In genomic region chr10:79825587-79826011, GRCh38 we compare ENCODE assay signal across 8 cellular contexts. TPM values are rescaled to one million over a fixed set of nuclear protein-coding genes. Genes with fewer than 3 reads are reported as not detected.
DNase-seq lines count a peak whose midpoint lies in the region; ATAC-seq and TF ChIP-seq lines count a peak whose summit lies in the region.
"Not testable (repeated sequence)": the region's sequence is repeated elsewhere in the genome, so short reads cannot be mapped to it uniquely, and the experiment has no call there.

No MANE protein-coding gene starts in this region.

- POLR2A ChIA-PET in naive thymus-derived CD8-positive, alpha-beta T cell (lab: Charles Lee): not testable (repeated sequence)

- TF ChIP-seq POLR2A in stomach (IDR thresholded peaks at IDR 0.05): not testable (repeated sequence)

- DNase-seq in DMS 273 (lab: John Stamatoyannopoulos, UW; ENCODE audit: unreplicated experiment): peak; percentile 25
- DNase-seq in SJSA1 (ENCODE audit: low read depth in 1 of 2, low spot score in 2 of 2); fibroblast of pulmonary artery (ENCODE audit: low read depth); stomach: not testable (repeated sequence)
- peak in 4 of 10 donors; percentile 15 to 33 (median 24) for DNase-seq in naive thymus-derived CD8-positive, alpha-beta T cell

- not testable (repeated sequence) for H3K27me3 Mint-ChIP-seq in activated naive CD8-positive, alpha-beta T cell; naive thymus-derived CD8-positive, alpha-beta T cell

- not testable (repeated sequence) for H3K9me3 ChIP-seq in SJSA1 (replicated peaks); stomach

- WGBS in stomach, 5 donors: 0 to 1% (median 0%) methylated on average over 1 to 15 of the region's 38 CpGs

- H3K27me3 ChIP-seq in SJSA1 (replicated peaks); stomach: not testable (repeated sequence)

- H3K4me3 ChIP-seq in SJSA1: peak overlapping the region; percentile 31
- H3K4me3 ChIP-seq in fibroblast of pulmonary artery (replicated peaks; ENCODE audit: low read depth, low read length): peak overlapping the region; percentile 56
- H3K4me3 ChIP-seq in stomach: peak overlapping the region; percentile 48 to 58 (median 52)

- H3K27ac Mint-ChIP-seq in activated naive CD8-positive, alpha-beta T cell: not testable (repeated sequence)
- peak overlapping the region in 8 of 10 donors; percentile 84 to 98 (median 94) for H3K27ac Mint-ChIP-seq in naive thymus-derived CD8-positive, alpha-beta T cell

- intact Hi-C loops in stomach (cut with DNase I; ENCODE audit: low total_unique reads): not testable (repeated sequence)

- not testable (repeated sequence) for H3K36me3 Mint-ChIP-seq in activated naive CD8-positive, alpha-beta T cell; naive thymus-derived CD8-positive, alpha-beta T cell

- H3K36me3 ChIP-seq in SJSA1, stomach: not testable (repeated sequence)

- H3K4me3 Mint-ChIP-seq in activated naive CD8-positive, alpha-beta T cell: peak overlapping the region; percentile 97
- H3K4me3 Mint-ChIP-seq in naive thymus-derived CD8-positive, alpha-beta T cell: peak overlapping the region; percentile 85 to 96 (median 94)

- TF ChIP-seq CTCF in fibroblast of pulmonary artery (IDR thresholded peaks at IDR 0.05; ENCODE audit: low read length, missing control alignments): not testable (repeated sequence)
- TF ChIP-seq CTCF in stomach (IDR thresholded peaks at IDR 0.05): peak in 1 of 7 experiments; percentile 8

- not testable (repeated sequence) for TF ChIP-seq EP300 in stomach (IDR thresholded peaks at IDR 0.05)

- ATAC-seq in GM21576 (IDR thresholded peaks at IDR 0.05; ENCODE audit: unreplicated experiment) (peak; percentile 17), HG03175 (IDR thresholded peaks at IDR 0.05; ENCODE audit: unreplicated experiment) (peak; percentile 15)
- ATAC-seq in naive thymus-derived CD8-positive, alpha-beta T cell: peak; percentile 2 to 22

- not testable (repeated sequence) for H3K27ac ChIP-seq in SJSA1
- peak overlapping the region in 4 of 5 donors; percentile 85 to 94 (median 90) for H3K27ac ChIP-seq in stomach

- not testable (repeated sequence) for H3K4me1 ChIP-seq in SJSA1 (replicated peaks)
- peaks cover 0 to 23% (median 12%) of the 10 kb centered on the region in 4 donors for H3K4me1 ChIP-seq in stomach

- peaks cover 42% of the 10 kb centered on the region for H3K4me1 Mint-ChIP-seq in activated naive CD8-positive, alpha-beta T cell (ENCODE audit: low read depth)
- peaks cover 7 to 39% (median 27%) of the 10 kb centered on the region in 4 donors for H3K4me1 Mint-ChIP-seq in naive thymus-derived CD8-positive, alpha-beta T cell

- H3K9me3 Mint-ChIP-seq in activated naive CD8-positive, alpha-beta T cell (ENCODE audit: low read depth); naive thymus-derived CD8-positive, alpha-beta T cell: not testable (repeated sequence)

RNA-seq across cellular contexts. Expression of gene NUTM2E, which starts 0.9 kb away (rescaled TPM):
- 0.05 TPM in 1 of 2 replicates, not detected in the other for total RNA-seq in SJSA1 (2014; rRNA removed; shearing (Covaris generic))
- total RNA-seq in naive thymus-derived CD8-positive, alpha-beta T cell: under 1 TPM; 0.77 to 0.96 TPM
- not detected for polyA plus RNA-seq in naive thymus-derived CD8-positive, alpha-beta T cell
- under 1 TPM in 1 of 5 donors, not detected in 4; 0.43 TPM for total RNA-seq in stomach
- under 1 TPM in 1 of 3 donors, not detected in 2; 0.40 TPM for polyA plus RNA-seq in stomach
